8 cellular contexts compared by ENCODE assay signal in the genomic region with DNA sequence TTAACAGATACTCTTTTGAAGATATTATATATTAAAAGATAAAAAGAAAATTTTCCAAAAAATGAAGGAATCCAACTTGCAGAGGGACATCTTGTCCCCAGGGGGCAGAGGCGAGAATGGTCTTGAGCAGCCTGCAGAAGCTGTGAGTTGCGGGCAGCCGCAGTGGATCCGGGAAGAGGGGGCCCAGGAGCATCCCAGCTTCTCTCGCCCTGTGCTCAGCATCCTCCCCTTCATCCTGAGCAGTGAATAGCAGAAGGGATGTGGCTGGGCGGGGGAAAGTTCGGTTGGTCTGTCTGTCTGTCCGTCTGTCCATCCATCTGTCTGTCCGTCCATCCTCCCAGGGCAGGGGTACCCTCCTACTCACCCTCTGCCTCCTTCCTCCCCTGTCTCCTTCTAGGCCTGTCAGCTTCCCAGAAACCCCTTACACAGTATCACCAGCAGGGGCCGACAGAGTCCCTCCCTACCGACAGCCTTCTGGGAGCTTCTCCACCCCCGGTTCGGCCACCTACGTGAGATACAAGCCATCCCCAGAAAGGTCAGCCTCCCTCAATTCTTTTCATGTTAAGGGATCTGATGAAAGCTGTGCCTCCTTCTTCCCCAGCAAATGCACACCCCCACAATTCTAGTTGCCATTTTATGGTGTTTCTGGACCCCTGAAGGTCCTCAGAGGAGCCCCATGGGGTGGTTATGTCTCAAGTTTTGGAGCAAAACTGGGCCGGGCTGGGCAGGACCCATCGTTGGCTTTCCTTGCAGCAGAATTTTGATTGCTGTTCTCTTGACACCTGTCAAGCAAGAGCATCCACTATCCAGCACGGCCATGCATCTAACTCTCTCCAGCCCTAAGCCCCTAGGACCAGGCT.
DNase-seq lines count a peak whose midpoint lies in the region; ATAC-seq and TF ChIP-seq lines count a peak whose summit lies in the region.

No MANE protein-coding gene starts in this region.

- no peaks in the 10 kb centered on the region for H3K4me1 ChIP-seq in right atrium auricular region

- H3K9me3 ChIP-seq in right atrium auricular region, result no peaks in the 10 kb centered on the region

- peak overlapping the region; percentile 55 for H3K27ac ChIP-seq in RWPE1
- H3K27ac ChIP-seq in right atrium auricular region, result no peak overlapping the region

- POLR2A ChIA-PET in RWPE1 (lab: Yijun Ruan, JAX; ENCODE audit: low non-redundant PET), result no interaction called here

- peak; percentile 77 for TF ChIP-seq CTCF in RWPE1 (conservative IDR thresholded peaks at IDR 0.05; ENCODE audit: low read depth)
- TF ChIP-seq CTCF in right atrium auricular region (IDR thresholded peaks at IDR 0.05), result peak; percentile 62 to 77

- no peak overlapping the region for H3K4me3 ChIP-seq in right atrium auricular region

- H3K27me3 ChIP-seq in right atrium auricular region, result no peaks in the 10 kb centered on the region

- no peaks in the 10 kb centered on the region for H3K36me3 ChIP-seq in right atrium auricular region

- intact Hi-C loops in sciatic nerve (cut with DNase I), result no loop called here

- ATAC-seq in sciatic nerve (peak; percentile 66), HG02852 (IDR thresholded peaks at IDR 0.05; ENCODE audit: unreplicated experiment) (no peak), GM21526 (IDR thresholded peaks at IDR 0.05; ENCODE audit: low FRiP score, unreplicated experiment) (no peak)

- CTCF ChIA-PET in RWPE1 (lab: Yijun Ruan, JAX), result interaction anchor here (0.5 to 1.3 kb wide), 21 partner anchors 10 to 665 kb away, joined by 3 to 12 read pairs (median 4); no protein-coding TSS in a partner anchor

- DNase-seq in DMS 273 (lab: John Stamatoyannopoulos, UW; ENCODE audit: unreplicated experiment), result peak; percentile 80
- DNase-seq in HuH-7.5 (ENCODE audit: low spot score), result peak; percentile 84
- peak; percentile 74 for DNase-seq in RWPE1 (ENCODE audit: low spot score)
- DNase-seq in amniotic epithelial cell (ENCODE audit: low read depth), result peak; percentile 46
- no peak for DNase-seq in right atrium auricular region (ENCODE audit: low spot score)
- DNase-seq in sciatic nerve (ENCODE audit: low spot score), result no peak

Comparison
In these comparisons a context has a peak if more than half of its experiments do, and no peak if none do; other contexts are left out.
1. DNase-seq: peak in DMS 273 (single experiment), HuH-7.5 (single experiment), RWPE1 (single experiment) and amniotic epithelial cell (single experiment); none in right atrium auricular region (single experiment) and sciatic nerve (single experiment).